In the genomic region with DNA sequence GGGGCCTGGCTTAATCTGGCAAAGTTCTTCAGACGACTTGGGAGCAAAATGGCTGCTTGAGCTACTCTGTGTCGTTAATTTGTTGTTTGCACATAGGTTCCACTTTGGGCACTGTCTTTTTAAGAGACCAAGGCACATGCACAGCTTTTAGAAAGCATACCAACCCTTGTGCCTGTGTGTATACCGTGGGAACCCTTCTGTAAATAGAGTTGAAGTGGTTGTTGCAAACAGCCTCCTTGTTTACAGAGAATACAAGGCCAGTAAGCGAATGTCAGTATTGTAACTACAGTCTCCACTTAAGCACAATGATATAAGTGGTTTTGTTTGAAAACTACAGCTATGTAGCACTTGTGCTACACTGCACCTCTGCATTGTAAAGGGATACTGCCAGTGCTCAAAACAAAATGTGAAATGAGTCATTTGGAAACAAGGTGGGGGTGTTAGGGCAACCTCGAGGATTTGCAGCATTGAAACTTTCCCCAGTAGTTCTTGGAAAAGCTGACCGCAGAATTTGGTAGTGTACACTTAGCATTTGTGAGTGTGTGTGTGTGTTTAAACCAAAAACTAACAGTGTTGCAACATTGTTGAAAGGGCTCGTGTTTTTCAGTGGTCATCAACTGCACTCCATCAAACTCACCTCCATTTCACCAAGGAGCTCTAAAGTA, we compare ENCODE assay signal across 8 cellular contexts.
DNase-seq lines count a peak whose midpoint lies in the region; ATAC-seq and TF ChIP-seq lines count a peak whose summit lies in the region.

No MANE protein-coding gene starts in this region.

- H3K4me3 ChIP-seq in iPS DF 6.9 (ENCODE audit: low read length), result no peak overlapping the region

- no CpG with 5 or more reads among the region's 7 CpGs for WGBS in iPS DF 6.9 (ENCODE audit: insufficient coverage, insufficient read length)

- no peaks in the 10 kb centered on the region for H3K27me3 ChIP-seq in iPS DF 6.9 (ENCODE audit: control insufficient read depth, insufficient read depth, low read length)

- peak; percentile 61 for ATAC-seq in GM21723 (IDR thresholded peaks at IDR 0.05; ENCODE audit: unreplicated experiment)
- no peak for ATAC-seq in HG02840 (IDR thresholded peaks at IDR 0.05; ENCODE audit: low FRiP score, unreplicated experiment)
- ATAC-seq in GM21515 (IDR thresholded peaks at IDR 0.05; ENCODE audit: unreplicated experiment), result no peak
- no peak for ATAC-seq in omental fat pad (ENCODE audit: low FRiP score)

- DNase-seq in DMS153 (lab: John Stamatoyannopoulos, UW) (peak; percentile 92), NCI-H510A treated with DMSO at 0.1 percent for 48 hours (lab: John Stamatoyannopoulos, UW) (peak; percentile 87), iPS DF 6.9 (ENCODE audit: low read depth, low spot score) (no peak), NCI-H2196 (lab: John Stamatoyannopoulos, UW; ENCODE audit: unreplicated experiment) (no peak), omental fat pad (ENCODE audit: low spot score) (no peak)

- no peaks in the 10 kb centered on the region for H3K9me3 ChIP-seq in iPS DF 6.9 (ENCODE audit: control insufficient read depth, insufficient read depth, low read length)

- peak overlapping the region; percentile 80 for H3K27ac ChIP-seq in iPS DF 6.9 (ENCODE audit: low read length)

- no peaks in the 10 kb centered on the region; the same call in 1 of the 2 replicates for H3K36me3 ChIP-seq in iPS DF 6.9 (ENCODE audit: control insufficient read depth, insufficient read depth, low read length)

- H3K4me1 ChIP-seq in iPS DF 6.9 (ENCODE audit: control insufficient read depth, insufficient read depth, low read length), result peaks cover 5% of the 10 kb centered on the region; the same call in 1 of the 2 replicates

- TF ChIP-seq CTCF in omental fat pad (IDR thresholded peaks at IDR 0.05), result no peak

Comparison
In these comparisons a context has a peak if more than half of its experiments do, and no peak if none do; other contexts are left out.
1. DNase-seq: peak in DMS153 (single experiment) and NCI-H510A treated with DMSO at 0.1 percent for 48 hours (single experiment); none in iPS DF 6.9 (single experiment), NCI-H2196 (single experiment) and omental fat pad (single experiment).